ENCODE assay signal across 34 cellular contexts in the genomic region with DNA sequence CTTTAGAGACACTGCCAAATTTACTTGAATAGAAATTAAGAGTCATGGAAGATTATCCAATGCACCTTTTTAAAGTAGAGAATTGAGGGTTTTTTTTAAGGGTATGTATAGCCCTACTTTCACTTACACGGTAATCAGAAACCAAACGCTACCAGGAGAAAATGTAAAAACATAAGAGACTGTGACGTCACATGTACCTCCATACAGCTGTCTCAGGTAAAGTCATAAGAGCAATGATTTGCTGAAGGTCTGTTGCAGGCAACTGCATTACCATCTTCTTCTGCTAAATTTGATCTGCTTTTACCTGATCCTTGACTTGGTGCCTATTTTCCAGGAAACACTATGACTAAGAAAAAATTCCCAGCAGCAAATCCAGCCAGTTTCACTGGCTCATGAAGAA.
"Had no signal": no experiment of that assay in that cellular context is flagged by ENCODE, and none has a peak within 500 bp of the region (broad histone marks: within the 10 kb centered on the region; RNA-seq: fewer than 3 reads in every experiment).

No MANE protein-coding gene starts in this region.

- H3K9me3 ChIP-seq: adrenal gland, ascending aorta, body of pancreas, breast epithelium had no signal

- H3K27ac ChIP-seq: adrenal gland, ascending aorta, body of pancreas, brain microvascular endothelial cell, breast epithelium, cardiac muscle cell had no signal

- H3K36me3 ChIP-seq: adrenal gland, ascending aorta, brain microvascular endothelial cell, breast epithelium, cardiac muscle cell had no signal

- H3K4me3 ChIP-seq: adrenal gland, ascending aorta, body of pancreas, breast epithelium, cardiac muscle cell had no signal

- FAIRE-seq: astrocyte, bronchial epithelial cell had no signal

- H3K27me3 ChIP-seq: adrenal gland, ascending aorta, body of pancreas, brain microvascular endothelial cell, breast epithelium, cardiac muscle cell had no signal

- ATAC-seq: activated naive CD4-positive, alpha-beta T cell treated with anti-CD3 and anti-CD28 coated beads, Interleukin-2, amount 50 U/mL, for 72 hours; activated naive CD8-positive, alpha-beta T cell treated with anti-CD3 and anti-CD28 coated beads, Interleukin-2, amount 50 U/mL, for 24 hours; activated T-cell treated with anti-CD3 and anti-CD28 coated beads, Interleukin-2, amount 50 U/mL, for 4 hours; activated T-cell treated with anti-CD3 and anti-CD28 coated beads, Interleukin-2, amount 50 U/mL, for 72 hours; activated T-helper 17 cell treated with anti-CD3 and anti-CD28 coated beads, Interleukin-2, amount 50 U/mL, for 72 hours; body of pancreas had no signal

- DNase-seq: activated effector memory CD4-positive, alpha-beta T cell treated with anti-CD3 and anti-CD28 coated beads, Interleukin-2, amount 50 U/mL, for 16 hours; activated effector memory CD4-positive, alpha-beta T cell treated with Interleukin-2 at 50 U/mL for 16 hours; activated gamma-delta T cell; activated gamma-delta T cell treated with Interleukin-2 at 50 U/mL for 16 hours; activated naive CD4-positive, alpha-beta T cell; activated naive CD4-positive, alpha-beta T cell treated with anti-CD3 and anti-CD28 coated beads for 36 hours; activated naive CD4-positive, alpha-beta T cell treated with anti-CD3 and anti-CD28 coated beads, Interleukin-2, amount 10 ng/mL, durations not matched to agents 7 days and 5 days; activated naive CD4-positive, alpha-beta T cell treated with anti-CD3 and anti-CD28 coated beads, Interleukin-2, amount 50 U/mL, for 16 hours; activated naive CD4-positive, alpha-beta T cell treated with Interleukin-2 at 50 U/mL for 16 hours; activated naive CD8-positive, alpha-beta T cell treated with anti-CD3 and anti-CD28 coated beads for 36 hours; activated naive CD8-positive, alpha-beta T cell treated with anti-CD3 and anti-CD28 coated beads, Interleukin-2, amount 10 ng/mL, durations not matched to agents 7 days and 5 days; activated naive CD8-positive, alpha-beta T cell treated with anti-CD3 and anti-CD28 coated beads, Interleukin-2, amount 50 U/mL, for 24 hours; activated T-cell treated with anti-CD3 and anti-CD28 coated beads, Interleukin-2, amount 50 U/mL, for 1 hour; activated T-cell treated with anti-CD3 and anti-CD28 coated beads, Interleukin-2, amount 50 U/mL, for 24 hours; activated T-cell treated with anti-CD3 and anti-CD28 coated beads, Interleukin-2, amount 50 U/mL, for 4 hours; activated T-cell treated with anti-CD3 and anti-CD28 coated beads, Interleukin-2, amount 50 U/mL, for 48 hours; activated T-cell treated with anti-CD3 and anti-CD28 coated beads, Interleukin-2, amount 50 U/mL, for 72 hours; adrenal gland; amniotic stem cell; amygdala; anterior cingulate cortex; aorta; body of pancreas; brain microvascular endothelial cell; caudate nucleus; central memory CD4-positive, alpha-beta T cell; cerebellar nuclear complex had no signal

- H3K4me1 ChIP-seq: adrenal gland, ascending aorta, body of pancreas, breast epithelium had no signal
